10 cellular contexts compared by ENCODE assay signal in genomic region chr5:54985301-54986268, GRCh38. TPM values are rescaled to one million over a fixed set of nuclear protein-coding genes. Genes with fewer than 3 reads are reported as not detected.
DNase-seq lines count a peak whose midpoint lies in the region; ATAC-seq, FAIRE-seq and TF ChIP-seq lines count a peak whose summit lies in the region.
"Had no signal": no experiment of that assay in that cellular context is flagged by ENCODE, and none has a peak within 500 bp of the region (broad histone marks: within the 10 kb centered on the region; RNA-seq: fewer than 3 reads in every experiment).

A gene with protein sequence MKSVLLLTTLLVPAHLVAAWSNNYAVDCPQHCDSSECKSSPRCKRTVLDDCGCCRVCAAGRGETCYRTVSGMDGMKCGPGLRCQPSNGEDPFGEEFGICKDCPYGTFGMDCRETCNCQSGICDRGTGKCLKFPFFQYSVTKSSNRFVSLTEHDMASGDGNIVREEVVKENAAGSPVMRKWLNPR (minus strand): TSS chr5:54985593. CDS start chr5:54985517, 76 bp downstream.

- H3K4me3 ChIP-seq in AG04450 (ENCODE audit: low read depth, low read length) (peak within 1 kb of the TSS; percentile 46), HepG2 (replicated peaks in 1 of 3; ENCODE audit: insufficient read depth in 1 of 3, low read depth in 2 of 3, low read length in 3 of 3) (no peak within 1 kb of the TSS)
- H3K4me3 ChIP-seq: tibial artery had no signal

- DNase-seq in AG04450 (ENCODE audit: low read depth, low spot score) (peak; percentile 37), H4 (ENCODE audit: low spot score) (peak; percentile 70), astrocyte of the hippocampus (ENCODE audit: low read depth, low spot score) (peak; percentile 46), HepG2 (ENCODE audit: low spot score) (no peak), middle frontal gyrus (ENCODE audit: extremely low spot score, low spot score) (no peak), posterior cingulate gyrus (no peak), NCI-H82 (lab: John Stamatoyannopoulos, UW) (no peak)

- H3K27me3 ChIP-seq in AG04450 (ENCODE audit: control insufficient read depth, insufficient read depth, low read length) (no peaks in the 10 kb centered on the region), HepG2 (ENCODE audit: control insufficient read depth in 1 of 2, insufficient read depth in 2 of 2, low read length in 2 of 2) (peaks cover 3 to 21% of the 10 kb centered on the region in 2 experiments)

- TF ChIP-seq POLR2A in HepG2 (IDR thresholded peaks at IDR 0.05; ENCODE audit: insufficient read depth in 1 of 2, low read depth in 2 of 2, low read length in 2 of 2): no peak

- intact Hi-C loops in HepG2 (cut with micrococcal nuclease; ENCODE audit: unreplicated experiment): loop anchor here (5.0 kb wide), 1 partner anchor 1177 kb away; no protein-coding TSS in a partner anchor
- intact Hi-C loops in posterior cingulate gyrus (cut with DNase I): no loop called here

- H3K36me3 ChIP-seq in HepG2 (replicated peaks in 1 of 2; ENCODE audit: control insufficient read depth in 1 of 2, insufficient read depth in 2 of 2, low read length in 2 of 2): no peaks in the 10 kb centered on the region
- H3K36me3 ChIP-seq: tibial artery had no signal

- FAIRE-seq in HepG2 (lab: Jason Lieb, UNC): no peak

- TF ChIP-seq CTCF in AG04450 (IDR thresholded peaks at IDR 0.05; ENCODE audit: low read depth, low read length) (no peak), HepG2 (CRISPR knock-in tag; IDR thresholded peaks at IDR 0.05) (no peak)

- H3K79me2 ChIP-seq in HepG2 (ENCODE audit: insufficient read depth, low read length): no peaks in the 10 kb centered on the region

- 25% methylated on average over 26 of the region's 26 CpGs for WGBS in HepG2 (ENCODE audit: low lambda C conversion rate)

- TF ChIP-seq RAD21 in HepG2 (CRISPR knock-in tag; IDR thresholded peaks at IDR 0.05): no peak

- no peaks in the 10 kb centered on the region for H4K20me1 ChIP-seq in HepG2 (ENCODE audit: insufficient read depth, low read length)

- H3K9me3 ChIP-seq in AG04450 (ENCODE audit: control insufficient read depth, insufficient read depth, low read length) (no peaks in the 10 kb centered on the region), HepG2 (ENCODE audit: low read length) (no peaks in the 10 kb centered on the region)
- H3K9me3 ChIP-seq: tibial artery had no signal

- H3K4me2 ChIP-seq in HepG2 (ENCODE audit: low read depth, low read length): no peak within 1 kb of the TSS

- H2AFZ ChIP-seq in HepG2 (ENCODE audit: low read length): no peak within 1 kb of the TSS

- BruUV-seq in HepG2 (replicated peaks; lab: Mats Ljungman, UMichigan): no TSS peak

- ATAC-seq in HepG2: peak; percentile 87
- no peak for ATAC-seq in HG02571 (IDR thresholded peaks at IDR 0.05; ENCODE audit: unreplicated experiment)

- no peak within 1 kb of the TSS for H3K9ac ChIP-seq in HepG2 (ENCODE audit: insufficient read depth, low read depth, low read length)

- in situ Hi-C loops in HepG2 (cut with HindIII; ENCODE audit: extremely low pct_ligation_motif_present, low pct_unique_long_range_greater_than_20kb): no loop called here

- CTCF ChIA-PET in AG04450 (lab: Charles Lee): interaction anchor here (0.9 to 4.4 kb wide), 4 partner anchors 24 to 161 kb away, joined by 4 to 19 read pairs (median 4); no protein-coding TSS in a partner anchor
- CTCF ChIA-PET in HepG2 (lab: Yijun Ruan, JAX; ENCODE audit: low intra/inter-chr PET ratio, low total read pairs): no interaction called here

- TF ChIP-seq EP300 in HepG2 (IDR thresholded peaks at IDR 0.05; ENCODE audit: low read depth in 2 of 2, low read length in 2 of 2) (no peak), HepG2 (CRISPR knock-in tag; IDR thresholded peaks at IDR 0.05; ENCODE audit: borderline replicate concordance) (no peak)

- H3K27ac ChIP-seq in AG04450 (ENCODE audit: low read depth, low read length): peak within 1 kb of the TSS; percentile 58
- H3K27ac ChIP-seq in HepG2 (ENCODE audit: extremely low read length, insufficient read depth, low read length): no peak within 1 kb of the TSS
- H3K27ac ChIP-seq: tibial artery had no signal

- POLR2A ChIA-PET in AG04450 (lab: Yijun Ruan, JAX): interaction anchor here (0.8 kb wide), 1 partner anchor 174 kb away, joined by 3 read pairs; the partner anchor contains the start of gene GPX8
- POLR2A ChIA-PET in HepG2 (lab: Yijun Ruan, JAX): no interaction called here

- H3K4me1 ChIP-seq in HepG2 (ENCODE audit: insufficient read depth, low read length): no peaks in the 10 kb centered on the region

TF ChIP-seq in HepG2, 621 proteins besides CTCF, POLR2A, EP300 and RAD21:
- TF ChIP-seq SNAPC5 (CRISPR knock-in tag; IDR thresholded peaks at IDR 0.05; ENCODE audit: borderline replicate concordance): no peak
- TF ChIP-seq ZNF687 (CRISPR knock-in tag; IDR thresholded peaks at IDR 0.05): peak; percentile 13; the same call in 1 of the 2 replicates
TF ChIP-seq in HepG2: peak in this region for 1.

RNA-seq across cellular contexts. Expression of the gene that starts here (rescaled TPM):
- 0.27 and 0.35 TPM in 2 replicates for polyA plus RNA-seq in AG04450 (2011; rRNA removed)
- 0.48 and 0.69 TPM in 2 replicates for polyA minus RNA-seq in AG04450 (2011; rRNA and poly(A)+ RNA removed)
- not detected in 2 replicates for total RNA-seq in H4 (2014; rRNA removed; shearing (Covaris generic))
- total RNA-seq in HepG2 (2016; rRNA removed; fragmentation: Illumina TruSeq; extraction: Trizol): not detected in 2 replicates
- not detected in 2 replicates for total RNA-seq in HepG2 (2016; cell fraction: cytosol; rRNA removed; fragmentation: Illumina TruSeq; extraction: Trizol; ENCODE audit: low read depth)
- not detected in 2 replicates for total RNA-seq in HepG2 (2016; cell fraction: insoluble cytoplasmic fraction; rRNA removed; fragmentation: Illumina TruSeq; extraction: Trizol)
- not detected in 2 replicates for total RNA-seq in HepG2 (2016; cell fraction: membrane; rRNA removed; fragmentation: Illumina TruSeq; extraction: Trizol)
- not detected in 2 replicates for total RNA-seq in HepG2 (2016; cell fraction: nucleus; rRNA removed; fragmentation: Illumina TruSeq; extraction: Trizol)
- polyA plus RNA-seq in HepG2 (2011; rRNA removed): not detected in 2 replicates
- not detected in 2 replicates for polyA plus RNA-seq in HepG2 (2011; cell fraction: cytosol; rRNA removed)
- polyA plus RNA-seq in HepG2 (2011; cell fraction: nucleus; rRNA removed): not detected in 2 replicates
- polyA plus RNA-seq in HepG2 (2012): not detected in 2 replicates
- not detected in 2 replicates for polyA plus RNA-seq in HepG2 (2016; cell fraction: cytosol; fragmentation: Illumina TruSeq; extraction: Trizol; ENCODE audit: low read depth)
- not detected in 2 replicates for polyA plus RNA-seq in HepG2 (2016; cell fraction: insoluble cytoplasmic fraction; fragmentation: Illumina TruSeq; extraction: Trizol; ENCODE audit: low read depth)
- polyA plus RNA-seq in HepG2 (2016; cell fraction: membrane; fragmentation: Illumina TruSeq; extraction: Trizol; ENCODE audit: low read depth): not detected in 2 replicates
- not detected in 2 replicates for polyA plus RNA-seq in HepG2 (2016; cell fraction: nucleus; fragmentation: Illumina TruSeq; extraction: Trizol; ENCODE audit: insufficient read depth, low read depth)
- polyA minus RNA-seq in HepG2 (2011; rRNA and poly(A)+ RNA removed; ENCODE audit: low replicate concordance): not detected in 2 replicates
- not detected in 2 replicates for polyA minus RNA-seq in HepG2 (2011; cell fraction: cytosol; rRNA and poly(A)+ RNA removed)
- polyA minus RNA-seq in HepG2 (2011; cell fraction: nucleus; rRNA and poly(A)+ RNA removed): not detected in 2 replicates
- total RNA-seq: mesenteric fat pad had no signal

Comparison
In these comparisons a context has a peak if more than half of its experiments do, and no peak if none do; other contexts are left out.
1. Peak in DNase-seq, H3K4me3 ChIP-seq and H3K27ac ChIP-seq in AG04450; RNA of the gene not detected or under 1 TPM.
2. Peak in DNase-seq in H4; RNA of the gene not detected or under 1 TPM.
3. Peak in ATAC-seq in HepG2; RNA of the gene not detected or under 1 TPM.